In genomic region chr5:178113841-178114324, GRCh38 we compare ENCODE assay signal across 8 cellular contexts. TPM values are rescaled to one million over a fixed set of nuclear protein-coding genes. Genes with fewer than 3 reads are reported as not detected.
DNase-seq lines count a peak whose midpoint lies in the region; ATAC-seq, FAIRE-seq and TF ChIP-seq lines count a peak whose summit lies in the region.

No MANE protein-coding gene starts in this region.

- H3K4me1 Mint-ChIP-seq in WTC11, result peaks cover 40% of the 10 kb centered on the region

- ATAC-seq in WTC11 (peak; percentile 2; the same call in 1 of the 2 replicates), gastroesophageal sphincter (no peak), HG03565 (IDR thresholded peaks at IDR 0.05; ENCODE audit: unreplicated experiment) (no peak), HG02571 (IDR thresholded peaks at IDR 0.05; ENCODE audit: unreplicated experiment) (no peak)

- H3K27me3 ChIP-seq in gastroesophageal sphincter (peaks cover 88% of the 10 kb centered on the region), skeletal muscle satellite cell (ENCODE audit: control insufficient read depth, insufficient read depth, low read length) (peaks cover 68% of the 10 kb centered on the region)

- CTCF ChIA-PET in WTC11 (lab: Charles Lee), result interaction anchor here (1.4 to 8.9 kb wide), 3 partner anchors 10 to 38 kb away, joined by 3 to 138 read pairs (median 15); no protein-coding TSS in a partner anchor

- FAIRE-seq in HTR-8/SVneo (lab: Jason Lieb, UNC), result no peak

- peak; percentile 20 for DNase-seq in activated CD4-positive, alpha-beta T cell treated with anti-CD3 and anti-CD28 coated beads for 48 hours
- no peak for DNase-seq in activated CD4-positive, alpha-beta T cell treated with anti-CD3 and anti-CD28 coated beads, Interleukin-2, amount 50 U/mL, for 4 hours
- no peak for DNase-seq in WTC11 (ENCODE audit: low spot score)
- no peak for DNase-seq in HTR-8/SVneo (ENCODE audit: insufficient read length, low spot score)

- POLR2A ChIA-PET in WTC11 (lab: Charles Lee), result interaction anchor here (0.6 to 6.0 kb wide), 7 partner anchors 11 to 401 kb away, joined by 3 to 60 read pairs (median 3); no protein-coding TSS in a partner anchor

- H3K27ac Mint-ChIP-seq in WTC11, result peak overlapping the region; percentile 98

- TF ChIP-seq POLR2A in gastroesophageal sphincter (IDR thresholded peaks at IDR 0.05), result no peak

- TF ChIP-seq CTCF in WTC11 (IDR thresholded peaks at IDR 0.05) (no peak), gastroesophageal sphincter (IDR thresholded peaks at IDR 0.05) (no peak)

- H3K4me3 ChIP-seq in gastroesophageal sphincter (peak overlapping the region; percentile 2 to 53), skeletal muscle satellite cell (ENCODE audit: low read length) (no peak overlapping the region)

- H3K4me1 ChIP-seq in gastroesophageal sphincter, result peaks cover 0 to 18% (median 9%) of the 10 kb centered on the region in 3 donors
- H3K4me1 ChIP-seq in skeletal muscle satellite cell (ENCODE audit: control insufficient read depth, insufficient read depth, low read length), result no peaks in the 10 kb centered on the region

- WGBS in gastroesophageal sphincter (ENCODE audit: low coverage in 1 of 2), 2 donors, result 14% methylated on average over 9 of the region's 41 CpGs; no CpG with 5 or more reads in 1 of the 2 donors

- no peaks in the 10 kb centered on the region for H3K27me3 Mint-ChIP-seq in WTC11 (ENCODE audit: low read depth)

- H3K4me3 Mint-ChIP-seq in WTC11, result peak overlapping the region; percentile 99

- H3K9ac ChIP-seq in skeletal muscle satellite cell (ENCODE audit: low read depth, low read length), result no peak overlapping the region

- H3K27ac ChIP-seq in gastroesophageal sphincter, result peak overlapping the region in 1 of 4 donors; percentile 44

- no peaks in the 10 kb centered on the region for H3K36me3 ChIP-seq in gastroesophageal sphincter
- H3K36me3 ChIP-seq in skeletal muscle satellite cell (ENCODE audit: insufficient read depth, low read length), result no peaks in the 10 kb centered on the region

- no peak for TF ChIP-seq EP300 in gastroesophageal sphincter (IDR thresholded peaks at IDR 0.05)

- H3K4me2 ChIP-seq in skeletal muscle satellite cell (ENCODE audit: low read length), result peak overlapping the region; percentile 44

- H3K36me3 Mint-ChIP-seq in WTC11, result no peaks in the 10 kb centered on the region

- H3K9me3 ChIP-seq in gastroesophageal sphincter (peaks cover 0 to 5% (median 0%) of the 10 kb centered on the region in 3 donors), skeletal muscle satellite cell (replicated peaks; ENCODE audit: low read length) (peaks cover 5% of the 10 kb centered on the region)

- H3K9me3 Mint-ChIP-seq in WTC11, result peaks cover 5% of the 10 kb centered on the region; the same call in 1 of the 2 replicates

TF ChIP-seq in WTC11, 78 proteins besides CTCF, POLR2A, EP300 and RAD21 (continues in another document):
- TF ChIP-seq CBFB (CRISPR knock-in tag; IDR thresholded peaks at IDR 0.05; ENCODE audit: low read depth) (no peak), MYBL2 (CRISPR knock-in tag; IDR thresholded peaks at IDR 0.05) (no peak), GABPB1 (CRISPR knock-in tag; IDR thresholded peaks at IDR 0.05) (no peak), NFATC4 (CRISPR knock-in tag; IDR thresholded peaks at IDR 0.05) (no peak), FOXP4 (CRISPR knock-in tag; IDR thresholded peaks at IDR 0.05) (no peak), SMAD4 (CRISPR knock-in tag; IDR thresholded peaks at IDR 0.05) (peak; percentile 54; the same call in 1 of the 2 replicates), FOXK1 (CRISPR knock-in tag; IDR thresholded peaks at IDR 0.05) (peak; percentile 29; the same call in 1 of the 2 replicates), SP1 (CRISPR knock-in tag; conservative IDR thresholded peaks at IDR 0.05) (peak; percentile 48; the same call in 1 of the 2 replicates), ZNF219 (CRISPR knock-in tag; IDR thresholded peaks at IDR 0.05; ENCODE audit: borderline replicate concordance) (0 out of 2 replicates have a peak, but pooled peaks have one; percentile 38), ZNF281 (CRISPR knock-in tag; IDR thresholded peaks at IDR 0.05) (peak; percentile 10; the same call in 1 of the 2 replicates), ETV6 (CRISPR knock-in tag; IDR thresholded peaks at IDR 0.05) (peak; percentile 46; the same call in 1 of the 2 replicates), JUN (CRISPR knock-in tag; IDR thresholded peaks at IDR 0.05) (0 out of 2 replicates have a peak, but pooled peaks have one; percentile 16)
- TF ChIP-seq, protein P1, sequence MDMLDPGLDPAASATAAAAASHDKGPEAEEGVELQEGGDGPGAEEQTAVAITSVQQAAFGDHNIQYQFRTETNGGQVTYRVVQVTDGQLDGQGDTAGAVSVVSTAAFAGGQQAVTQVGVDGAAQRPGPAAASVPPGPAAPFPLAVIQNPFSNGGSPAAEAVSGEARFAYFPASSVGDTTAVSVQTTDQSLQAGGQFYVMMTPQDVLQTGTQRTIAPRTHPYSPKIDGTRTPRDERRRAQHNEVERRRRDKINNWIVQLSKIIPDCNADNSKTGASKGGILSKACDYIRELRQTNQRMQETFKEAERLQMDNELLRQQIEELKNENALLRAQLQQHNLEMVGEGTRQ (CRISPR knock-in tag; IDR thresholded peaks at IDR 0.05), result no peak
- TF ChIP-seq, protein P2, sequence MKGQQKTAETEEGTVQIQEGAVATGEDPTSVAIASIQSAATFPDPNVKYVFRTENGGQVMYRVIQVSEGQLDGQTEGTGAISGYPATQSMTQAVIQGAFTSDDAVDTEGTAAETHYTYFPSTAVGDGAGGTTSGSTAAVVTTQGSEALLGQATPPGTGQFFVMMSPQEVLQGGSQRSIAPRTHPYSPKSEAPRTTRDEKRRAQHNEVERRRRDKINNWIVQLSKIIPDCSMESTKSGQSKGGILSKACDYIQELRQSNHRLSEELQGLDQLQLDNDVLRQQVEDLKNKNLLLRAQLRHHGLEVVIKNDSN (CRISPR knock-in tag; IDR thresholded peaks at IDR 0.05), result 0 out of 2 replicates have a peak, but pooled peaks have one; percentile 33
- TF ChIP-seq, protein P3, sequence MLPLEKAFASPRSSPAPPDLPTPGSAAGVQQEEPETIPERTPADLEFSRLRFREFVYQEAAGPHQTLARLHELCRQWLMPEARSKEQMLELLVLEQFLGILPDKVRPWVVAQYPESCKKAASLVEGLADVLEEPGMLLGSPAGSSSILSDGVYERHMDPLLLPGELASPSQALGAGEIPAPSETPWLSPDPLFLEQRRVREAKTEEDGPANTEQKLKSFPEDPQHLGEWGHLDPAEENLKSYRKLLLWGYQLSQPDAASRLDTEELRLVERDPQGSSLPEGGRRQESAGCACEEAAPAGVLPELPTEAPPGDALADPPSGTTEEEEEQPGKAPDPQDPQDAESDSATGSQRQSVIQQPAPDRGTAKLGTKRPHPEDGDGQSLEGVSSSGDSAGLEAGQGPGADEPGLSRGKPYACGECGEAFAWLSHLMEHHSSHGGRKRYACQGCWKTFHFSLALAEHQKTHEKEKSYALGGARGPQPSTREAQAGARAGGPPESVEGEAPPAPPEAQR (CRISPR knock-in tag; IDR thresholded peaks at IDR 0.05), result no peak

RNA-seq across cellular contexts. Expression of gene N4BP3, which starts 0.6 kb away (rescaled TPM):
- total RNA-seq in WTC11 (2021), result 40.3 to 46.2 TPM (median 41.6 TPM) in 3 replicates
- total RNA-seq in gastroesophageal sphincter, result 1 to 10 TPM; 1.2 to 4.8 (median 1.3) TPM
- 0.22 and 0.25 TPM in 2 replicates for total RNA-seq in skeletal muscle satellite cell (2012; rRNA removed)

RNA-seq across cellular contexts. Expression of gene RMND5B, which starts 16.9 kb away (rescaled TPM):
- total RNA-seq in WTC11 (2021), result 86.1 to 93.3 TPM (median 92.5 TPM) in 3 replicates
- total RNA-seq in gastroesophageal sphincter, result 10 to 100 TPM; 34.6 to 56.6 (median 41.7) TPM
- total RNA-seq in skeletal muscle satellite cell (2012; rRNA removed), result 13.5 and 15.7 TPM in 2 replicates

RNA-seq across cellular contexts. Expression of gene NHP2, which starts 39.8 kb away (rescaled TPM):
- 263 to 269 TPM (median 264 TPM) in 3 replicates for total RNA-seq in WTC11 (2021)
- 100 to 1,000 TPM; 192 to 253 (median 218) TPM for total RNA-seq in gastroesophageal sphincter
- 170 and 204 TPM in 2 replicates for total RNA-seq in skeletal muscle satellite cell (2012; rRNA removed)
